Comparison of ENCODE assay signal across 9 cellular contexts in the genomic region with DNA sequence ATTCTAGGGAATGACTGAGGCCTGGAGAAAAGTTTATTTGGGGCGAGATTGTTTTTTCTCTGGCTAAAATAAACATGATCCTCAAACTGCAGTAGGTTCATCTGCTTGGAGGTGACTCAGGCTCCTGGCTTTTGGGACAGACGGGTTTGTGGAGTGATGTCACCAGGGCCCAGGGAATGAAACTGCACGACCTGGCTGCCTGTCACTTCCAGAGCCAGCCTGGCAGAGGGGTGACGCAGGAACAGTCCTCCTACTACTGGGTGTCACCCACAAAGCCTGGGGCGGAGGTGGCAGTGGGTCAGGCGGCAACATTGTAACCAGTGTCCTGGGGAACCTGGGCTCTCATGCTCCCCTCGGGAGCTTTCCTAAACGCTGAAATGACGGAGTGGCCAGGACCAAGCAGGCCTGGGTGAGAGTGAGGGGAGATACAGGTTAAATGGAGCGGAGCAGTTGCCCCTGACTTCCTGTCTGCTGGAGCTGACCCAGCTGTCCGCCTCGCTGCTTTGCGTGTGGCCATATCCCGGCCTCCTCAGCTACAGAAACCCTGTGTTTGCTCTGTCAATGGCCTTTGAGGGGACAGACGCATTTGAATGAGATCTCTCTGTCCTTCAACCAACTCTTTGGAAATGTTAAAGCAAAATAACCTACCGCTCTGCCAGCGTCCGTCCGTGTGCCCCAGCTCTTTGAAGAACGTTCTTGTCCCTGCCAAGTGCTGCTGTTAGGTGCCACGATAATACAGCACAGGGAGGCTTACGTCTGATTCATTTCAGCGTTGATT. TPM values are rescaled to one million over a fixed set of nuclear protein-coding genes. Genes with fewer than 3 reads are reported as not detected.
A peak's percentile ranks its signal among the peaks of the same experiment; 100 is the strongest.
DNase-seq lines count a peak whose midpoint lies in the region; ATAC-seq and TF ChIP-seq lines count a peak whose summit lies in the region.
"Had no signal": no experiment of that assay in that cellular context is flagged by ENCODE, and none has a peak within 500 bp of the region (broad histone marks: within the 10 kb centered on the region; RNA-seq: fewer than 3 reads in every experiment).

No MANE protein-coding gene starts in this region.

- H3K4me1 Mint-ChIP-seq in Calu3 (ENCODE audit: low read depth, unreplicated experiment) (peaks cover 62% of the 10 kb centered on the region), osteocyte (ENCODE audit: unreplicated experiment) (peaks cover 33% of the 10 kb centered on the region)

- WGBS in gastroesophageal sphincter (ENCODE audit: low coverage in 1 of 2), 2 donors: 45 to 47% methylated on average over 14 to 15 of the region's 23 CpGs

- H3K27me3 Mint-ChIP-seq in Calu3 (ENCODE audit: unreplicated experiment): no peaks in the 10 kb centered on the region
- no peaks in the 10 kb centered on the region for H3K27me3 Mint-ChIP-seq in osteocyte (ENCODE audit: unreplicated experiment)

- CTCF ChIA-PET in Calu3 (lab: Charles Lee): no interaction called here

- peak overlapping the region in 3 of 4 donors; percentile 67 to 76 (median 71) for H3K27ac ChIP-seq in gastroesophageal sphincter

- no peak for TF ChIP-seq EP300 in gastroesophageal sphincter (IDR thresholded peaks at IDR 0.05)

- no TSS peak for BruUV-seq in Calu3 (replicated peaks; lab: Mats Ljungman, UMichigan)

- H3K9me3 Mint-ChIP-seq in Calu3 (ENCODE audit: low read depth, unreplicated experiment) (no peaks in the 10 kb centered on the region), osteocyte (ENCODE audit: unreplicated experiment) (no peaks in the 10 kb centered on the region)

- peak; percentile 49 for ATAC-seq in gastroesophageal sphincter
- ATAC-seq in HG02938 (IDR thresholded peaks at IDR 0.05; ENCODE audit: unreplicated experiment): no peak
- ATAC-seq in HG02981 (IDR thresholded peaks at IDR 0.05; ENCODE audit: unreplicated experiment): no peak

- peak overlapping the region; percentile 85 for H3K4me3 Mint-ChIP-seq in Calu3 (ENCODE audit: low read depth, unreplicated experiment)
- no peak overlapping the region for H3K4me3 Mint-ChIP-seq in osteocyte (ENCODE audit: unreplicated experiment)

- DNase-seq in Calu3 (peak; percentile 63), SHP77 (lab: John Stamatoyannopoulos, UW) (peak; percentile 54 to 84), osteocyte (ENCODE audit: extremely low spot score, unreplicated experiment) (no peak), NCI-H2171 treated with DMSO at 0.1 percent for 48 hours (lab: John Stamatoyannopoulos, UW) (no peak)
- DNase-seq in NK-92 treated with Interleukin-12 subunit alpha and Interleukin-12 subunit beta, amount 100 ng/mL, for 24 hours (lab: John Stamatoyannopoulos, UW): no peak
- DNase-seq: activated CD4-positive, alpha-beta T cell treated with anti-CD3 and anti-CD28 coated beads for 48 hours had no signal

- no peaks in the 10 kb centered on the region for H3K36me3 ChIP-seq in gastroesophageal sphincter

- no peak for TF ChIP-seq POLR2A in gastroesophageal sphincter (IDR thresholded peaks at IDR 0.05)

- H3K4me1 ChIP-seq in gastroesophageal sphincter: peaks cover 0 to 43% (median 13%) of the 10 kb centered on the region in 3 donors

- no peaks in the 10 kb centered on the region for H3K27me3 ChIP-seq in gastroesophageal sphincter

- TF ChIP-seq CTCF in Calu3 (IDR thresholded peaks at IDR 0.05; ENCODE audit: unreplicated experiment): no peak
- no peak for TF ChIP-seq CTCF in gastroesophageal sphincter (IDR thresholded peaks at IDR 0.05)
- no peak for TF ChIP-seq CTCF in osteocyte (IDR thresholded peaks at IDR 0.05)

- intact Hi-C loops in Calu3 (cut with micrococcal nuclease; ENCODE audit: unreplicated experiment): no loop called here

- H3K27ac Mint-ChIP-seq in Calu3 (ENCODE audit: unreplicated experiment): peak overlapping the region; percentile 33
- H3K27ac Mint-ChIP-seq in osteocyte (ENCODE audit: unreplicated experiment): peak overlapping the region; percentile 23

- H3K9me3 ChIP-seq in gastroesophageal sphincter: no peaks in the 10 kb centered on the region

- H3K36me3 Mint-ChIP-seq in Calu3 (ENCODE audit: insufficient read depth, unreplicated experiment) (peaks cover 49% of the 10 kb centered on the region), osteocyte (ENCODE audit: unreplicated experiment) (peaks cover 2% of the 10 kb centered on the region)

- no peak overlapping the region for H3K4me3 ChIP-seq in gastroesophageal sphincter

RNA-seq across cellular contexts. Expression of gene HIP1R, which starts 6.5 kb away (rescaled TPM):
- total RNA-seq in Calu3 (2022): 234 and 246 TPM in 2 replicates
- 10 to 100 TPM; 10.2 to 32.5 (median 23.9) TPM for total RNA-seq in gastroesophageal sphincter
- total RNA-seq in osteocyte: 26.0 and 31.3 TPM in 2 replicates

RNA-seq across cellular contexts. Expression of gene VPS37B, which starts 54.2 kb away (rescaled TPM):
- total RNA-seq in Calu3 (2022): 104 and 118 TPM in 2 replicates
- total RNA-seq in gastroesophageal sphincter: 10 to 100 TPM; 23.4 to 47.4 (median 29.3) TPM
- total RNA-seq in osteocyte: 27.5 and 29.9 TPM in 2 replicates

Comparison
In these comparisons a context has a peak if more than half of its experiments do, and no peak if none do; other contexts are left out.
1. DNase-seq: peak in Calu3 (single experiment) and SHP77 (2 of 2); none in osteocyte (single experiment), NCI-H2171 treated with DMSO at 0.1 percent for 48 hours (single experiment) and NK-92 treated with Interleukin-12 subunit alpha and Interleukin-12 subunit beta, amount 100 ng/mL, for 24 hours (single experiment).